In the genomic region with DNA sequence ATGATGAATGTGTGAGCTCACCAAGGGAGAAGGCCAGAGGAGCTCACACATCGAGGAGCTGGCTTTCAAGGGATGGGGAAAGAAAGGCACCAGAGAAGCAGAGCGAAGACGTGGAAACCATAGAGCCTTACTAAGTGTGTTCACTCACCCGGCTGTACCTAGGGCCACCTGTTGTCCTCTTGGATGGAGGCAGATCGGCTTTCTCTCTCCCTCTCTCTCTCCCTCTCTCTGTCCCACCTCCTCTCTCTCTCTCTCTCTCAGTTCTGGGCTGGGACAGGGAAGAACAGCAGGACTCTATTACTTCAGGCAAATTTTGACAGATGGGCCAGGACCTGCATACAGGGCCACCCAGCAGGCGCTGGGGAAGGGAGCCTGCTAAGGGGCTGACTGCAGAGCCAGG, we compare ENCODE assay signal across 1 cellular context.
TF ChIP-seq lines count a peak whose summit lies in the region.

No MANE protein-coding gene starts in this region.

TF ChIP-seq in H1, 55 proteins besides CTCF, POLR2A, EP300 and RAD21:
- TF ChIP-seq TBP (IDR thresholded peaks at IDR 0.05; ENCODE audit: low read depth, low read length) (no peak), SP4 (IDR thresholded peaks at IDR 0.05; ENCODE audit: low read length) (no peak), POU5F1 (IDR thresholded peaks at IDR 0.05; ENCODE audit: low read depth, low read length) (no peak), TAF1 (IDR thresholded peaks at IDR 0.05; ENCODE audit: low read depth, low read length) (no peak), CHD1 (IDR thresholded peaks at IDR 0.05; ENCODE audit: low read depth, low read length) (no peak), HDAC2 (IDR thresholded peaks at IDR 0.05; ENCODE audit: borderline replicate concordance in 1 of 2, low read depth in 2 of 2, low read length in 2 of 2) (no peak), KDM5A (IDR thresholded peaks at IDR 0.05; ENCODE audit: low read length) (no peak), CHD2 (IDR thresholded peaks at IDR 0.05; ENCODE audit: low read length) (no peak), BACH1 (IDR thresholded peaks at IDR 0.05; ENCODE audit: low read length) (no peak), TEAD4 (IDR thresholded peaks at IDR 0.05; ENCODE audit: low read depth, low read length) (no peak), NANOG (IDR thresholded peaks at IDR 0.05; ENCODE audit: insufficient read depth, low read depth, low read length, poor library complexity, severe bottlenecking) (no peak), TAF7 (optimal IDR thresholded peaks at IDR 0.05; ENCODE audit: borderline replicate concordance, low read depth, low read length) (no peak), BRCA1 (IDR thresholded peaks at IDR 0.05; ENCODE audit: low read depth, low read length) (no peak)
- TF ChIP-seq, protein P1, sequence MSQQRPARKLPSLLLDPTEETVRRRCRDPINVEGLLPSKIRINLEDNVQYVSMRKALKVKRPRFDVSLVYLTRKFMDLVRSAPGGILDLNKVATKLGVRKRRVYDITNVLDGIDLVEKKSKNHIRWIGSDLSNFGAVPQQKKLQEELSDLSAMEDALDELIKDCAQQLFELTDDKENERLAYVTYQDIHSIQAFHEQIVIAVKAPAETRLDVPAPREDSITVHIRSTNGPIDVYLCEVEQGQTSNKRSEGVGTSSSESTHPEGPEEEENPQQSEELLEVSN (IDR thresholded peaks at IDR 0.05), result no peak
